ENCODE assay signal across 26 cellular contexts in the genomic region with DNA sequence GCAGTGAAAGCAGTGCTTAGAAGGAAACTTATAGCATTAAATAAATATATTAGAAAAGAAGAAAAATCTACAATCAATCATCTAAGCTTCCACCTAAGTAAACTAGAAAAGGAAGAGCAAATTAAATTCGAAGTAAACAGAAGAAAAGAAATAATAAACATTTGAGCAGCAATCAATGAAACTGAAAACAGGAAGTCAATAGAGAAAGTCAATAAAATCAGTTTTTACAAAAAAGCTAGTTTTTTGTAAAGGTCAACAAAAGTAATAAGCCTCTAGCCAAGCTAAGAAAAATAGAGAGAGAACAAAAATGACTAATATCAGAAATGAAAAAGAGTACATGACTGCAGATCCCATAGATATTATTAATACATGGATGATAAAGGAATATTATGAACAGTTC. TPM values are rescaled to one million over a fixed set of nuclear protein-coding genes. Genes with fewer than 3 reads are reported as not detected.
DNase-seq lines count a peak whose midpoint lies in the region; ATAC-seq and TF ChIP-seq lines count a peak whose summit lies in the region.
"Had no signal": no experiment of that assay in that cellular context is flagged by ENCODE, and none has a peak within 500 bp of the region (broad histone marks: within the 10 kb centered on the region; RNA-seq: fewer than 3 reads in every experiment).

No MANE protein-coding gene starts in this region.

- H3K27ac Mint-ChIP-seq in Calu3 (ENCODE audit: unreplicated experiment): no peak overlapping the region
- H3K27ac Mint-ChIP-seq: immature natural killer cell had no signal

- no TSS peak for BruUV-seq in Calu3 (replicated peaks; lab: Mats Ljungman, UMichigan)

- DNase-seq in Right ventricle myocardium inferior (ENCODE audit: missing footprints) (no peak), NCI-H226 (no peak), Calu3 (no peak), substantia nigra (lab: John Stamatoyannopoulos, UW) (no peak)
- DNase-seq: activated CD4-positive, alpha-beta T cell treated with anti-CD3 and anti-CD28 coated beads, Interleukin-2, amount 50 U/mL, for 4 hours; activated gamma-delta T cell treated with Interleukin-2 at 50 U/mL for 16 hours; amniotic stem cell; C1 segment of cervical spinal cord; dermis blood vessel endothelial cell; heart right ventricle; immature natural killer cell; left ventricle myocardium inferior; NCI-H1436; NCI-H2227 treated with DMSO at 0.1 percent for 48 hours; NCI-H82; PC-3; psoas muscle; stimulated activated CD4-positive, alpha-beta T cell treated with anti-CD3 and anti-CD28 coated beads, Interleukin-2, amount 100 ng/mL, for 48 hours; uterus had no signal

- no peaks in the 10 kb centered on the region for H3K36me3 Mint-ChIP-seq in Calu3 (ENCODE audit: insufficient read depth, unreplicated experiment)
- H3K36me3 Mint-ChIP-seq: immature natural killer cell had no signal

- ATAC-seq in GM18517 (IDR thresholded peaks at IDR 0.05; ENCODE audit: unreplicated experiment) (peak; percentile 34), GM21381 (IDR thresholded peaks at IDR 0.05; ENCODE audit: unreplicated experiment) (peak; percentile 19), HG02938 (IDR thresholded peaks at IDR 0.05; ENCODE audit: unreplicated experiment) (peak; percentile 25), HG03378 (IDR thresholded peaks at IDR 0.05; ENCODE audit: unreplicated experiment) (peak; percentile 36), Right ventricle myocardium inferior (no peak)
- ATAC-seq: heart right ventricle, PC-3, psoas muscle had no signal

- no peaks in the 10 kb centered on the region for H3K27me3 Mint-ChIP-seq in Calu3 (ENCODE audit: unreplicated experiment)

- no peak for TF ChIP-seq CTCF in Calu3 (IDR thresholded peaks at IDR 0.05; ENCODE audit: unreplicated experiment)

- H3K4me3 Mint-ChIP-seq in Calu3 (ENCODE audit: low read depth, unreplicated experiment): no peak overlapping the region
- H3K4me3 Mint-ChIP-seq: immature natural killer cell, neural crest cell had no signal

- peaks cover 26% of the 10 kb centered on the region for H3K4me1 Mint-ChIP-seq in Calu3 (ENCODE audit: low read depth, unreplicated experiment)
- H3K4me1 Mint-ChIP-seq: immature natural killer cell, neural crest cell had no signal

- H3K9me3 Mint-ChIP-seq in Calu3 (ENCODE audit: low read depth, unreplicated experiment): no peaks in the 10 kb centered on the region
- H3K9me3 Mint-ChIP-seq: immature natural killer cell had no signal

- intact Hi-C loops in Right ventricle myocardium inferior (cut with DNase I): no loop called here
- intact Hi-C loops in Calu3 (cut with micrococcal nuclease; ENCODE audit: unreplicated experiment): no loop called here

- CTCF ChIA-PET in Calu3 (lab: Charles Lee): no interaction called here

- no peak overlapping the region for H3K27ac ChIP-seq in substantia nigra (ENCODE audit: low read depth, low read length, poor library complexity, severe bottlenecking)
- H3K27ac ChIP-seq: cardiac muscle cell, heart right ventricle, left ventricle myocardium inferior, psoas muscle, uterus, VCaP had no signal

RNA-seq across cellular contexts. Expression of a gene that starts 34.2 kb away (rescaled TPM):
- total RNA-seq in Right ventricle myocardium inferior (288 TPM), Calu3 (2022) (119 and 141 TPM in 2 replicates)
